9 cellular contexts compared by ENCODE assay signal in genomic region chr14:91253795-91254323, GRCh38. TPM values are rescaled to one million over a fixed set of nuclear protein-coding genes. Genes with fewer than 3 reads are reported as not detected.
DNase-seq lines count a peak whose midpoint lies in the region; ATAC-seq lines count a peak whose summit lies in the region.
"Had no signal": no experiment of that assay in that cellular context is flagged by ENCODE, and none has a peak within 500 bp of the region (broad histone marks: within the 10 kb centered on the region; RNA-seq: fewer than 3 reads in every experiment).

No MANE protein-coding gene starts in this region.

- H3K36me3 ChIP-seq in iPS-20b (ENCODE audit: insufficient read depth, low read depth, low read length), result no peaks in the 10 kb centered on the region

- no peaks in the 10 kb centered on the region for H3K9me3 ChIP-seq in iPS-20b (ENCODE audit: insufficient read depth, low read depth, low read length)

- H3K4me1 Mint-ChIP-seq in stimulated activated memory B cell treated with anti-CD40 and anti-IgM and Interleukin-4, amounts not matched to agents 10 μg/mL and 1 μg/mL and 100 μg/mL, for 72 hours, result peaks cover 59% of the 10 kb centered on the region

- DNase-seq in DMS53 (lab: John Stamatoyannopoulos, UW) (peak; percentile 68), DMS53 treated with DMSO at 0.1 percent for 48 hours (lab: John Stamatoyannopoulos, UW; ENCODE audit: unreplicated experiment) (no peak), HCEC 1CT (no peak), HuH-7.5 (ENCODE audit: low spot score) (no peak)
- no peak for DNase-seq in activated naive CD4-positive, alpha-beta T cell treated with anti-CD3 and anti-CD28 coated beads, Interleukin-2, amount 50 U/mL, for 72 hours (ENCODE audit: low spot score in 2 of 2)
- no peak for DNase-seq in activated CD8-positive, alpha-beta memory T cell treated with anti-CD3 and anti-CD28 coated beads, Interleukin-2, amount 50 U/mL, for 48 hours
- DNase-seq: MV-4-11 had no signal

- H3K27me3 Mint-ChIP-seq in stimulated activated memory B cell treated with anti-CD40 and anti-IgM and Interleukin-4, amounts not matched to agents 10 μg/mL and 1 μg/mL and 100 μg/mL, for 72 hours, result no peaks in the 10 kb centered on the region

- H3K36me3 Mint-ChIP-seq in activated naive CD4-positive, alpha-beta T cell treated with anti-CD3 and anti-CD28 coated beads, Interleukin-2, amount 50 U/mL, for 72 hours, result peaks cover 10 to 21% of the 10 kb centered on the region in 2 donors
- H3K36me3 Mint-ChIP-seq in stimulated activated memory B cell treated with anti-CD40 and anti-IgM and Interleukin-4, amounts not matched to agents 10 μg/mL and 1 μg/mL and 100 μg/mL, for 72 hours, result no peaks in the 10 kb centered on the region

- peak overlapping the region; percentile 65 to 81 for H3K27ac Mint-ChIP-seq in activated naive CD4-positive, alpha-beta T cell treated with anti-CD3 and anti-CD28 coated beads, Interleukin-2, amount 50 U/mL, for 72 hours
- H3K27ac Mint-ChIP-seq in stimulated activated memory B cell treated with anti-CD40 and anti-IgM and Interleukin-4, amounts not matched to agents 10 μg/mL and 1 μg/mL and 100 μg/mL, for 72 hours, result peak overlapping the region; percentile 78

- peak overlapping the region; percentile 22; the same call in 1 of the 2 replicates for H3K9ac ChIP-seq in iPS-20b (ENCODE audit: low read depth, low read length)

- peaks cover 37% of the 10 kb centered on the region for H3K27me3 ChIP-seq in iPS-20b (ENCODE audit: insufficient read depth, low read length)

- H3K27ac ChIP-seq in iPS-20b (ENCODE audit: low read length), result no peak overlapping the region

- H3K9me3 Mint-ChIP-seq in activated naive CD4-positive, alpha-beta T cell treated with anti-CD3 and anti-CD28 coated beads, Interleukin-2, amount 50 U/mL, for 72 hours, result no peaks in the 10 kb centered on the region
- no peaks in the 10 kb centered on the region for H3K9me3 Mint-ChIP-seq in stimulated activated memory B cell treated with anti-CD40 and anti-IgM and Interleukin-4, amounts not matched to agents 10 μg/mL and 1 μg/mL and 100 μg/mL, for 72 hours

- H3K4me3 Mint-ChIP-seq in stimulated activated memory B cell treated with anti-CD40 and anti-IgM and Interleukin-4, amounts not matched to agents 10 μg/mL and 1 μg/mL and 100 μg/mL, for 72 hours, result peak overlapping the region; percentile 75

- peak overlapping the region; percentile 71 for H3K4me3 ChIP-seq in iPS-20b (ENCODE audit: low read length)

- peaks cover 12% of the 10 kb centered on the region; the same call in 1 of the 2 replicates for H3K4me1 ChIP-seq in iPS-20b (ENCODE audit: insufficient read depth, low read length)

- peak in 1 of 2 donors; percentile 5 for ATAC-seq in activated naive CD4-positive, alpha-beta T cell treated with anti-CD3 and anti-CD28 coated beads, Interleukin-2, amount 50 U/mL, for 72 hours
- ATAC-seq in stimulated activated memory B cell treated with anti-CD40 and anti-IgM and Interleukin-4, amounts not matched to agents 10 μg/mL and 1 μg/mL and 100 μg/mL, for 72 hours, result no peak

RNA-seq across cellular contexts. Expression of gene GPR68, which starts 9.4 kb away (rescaled TPM):
- total RNA-seq in activated naive CD4-positive, alpha-beta T cell treated with anti-CD3 and anti-CD28 coated beads, Interleukin-2, amount 50 U/mL, for 72 hours, result 10 to 100 TPM in 1 of 2 donors, 1 to 10 TPM in 1; 4.6 to 12.7 TPM
